ENCODE assay signal across 18 cellular contexts in genomic region chr17:81490599-81490992, GRCh38. TPM values are rescaled to one million over a fixed set of nuclear protein-coding genes. Genes with fewer than 3 reads are reported as not detected.
A peak's percentile ranks its signal among the peaks of the same experiment; 100 is the strongest.
DNase-seq lines count a peak whose midpoint lies in the region; ATAC-seq and TF ChIP-seq lines count a peak whose summit lies in the region.
"Had no signal": no experiment of that assay in that cellular context is flagged by ENCODE, and none has a peak within 500 bp of the region (broad histone marks: within the 10 kb centered on the region; RNA-seq: fewer than 3 reads in every experiment).

No MANE protein-coding gene starts in this region.

- no peaks in the 10 kb centered on the region for H4K20me1 ChIP-seq in BLaER1 treated with 17β-estradiol and CSF1 and Interleukin-3, amounts not matched to agents 10 nM and 100 nM

- H3K27ac Mint-ChIP-seq in activated CD4-positive, alpha-beta memory T cell treated with anti-CD3 and anti-CD28 coated beads for 36 hours, result no peak overlapping the region
- no peak overlapping the region for H3K27ac Mint-ChIP-seq in stimulated activated memory B cell treated with anti-CD40 and anti-IgM and Interleukin-4, amounts not matched to agents 10 μg/mL and 1 μg/mL and 100 μg/mL, for 72 hours
- H3K27ac Mint-ChIP-seq: H9 had no signal

- H3K79me1 ChIP-seq in neuronal stem cell (ENCODE audit: low read depth, low read length), result peaks cover 2% of the 10 kb centered on the region

- H3K4me1 Mint-ChIP-seq in activated CD4-positive, alpha-beta memory T cell treated with anti-CD3 and anti-CD28 coated beads for 36 hours (ENCODE audit: low read depth), result peaks cover 7% of the 10 kb centered on the region
- H3K4me1 Mint-ChIP-seq in stimulated activated memory B cell treated with anti-CD40 and anti-IgM and Interleukin-4, amounts not matched to agents 10 μg/mL and 1 μg/mL and 100 μg/mL, for 72 hours, result peaks cover 8% of the 10 kb centered on the region

- no peaks in the 10 kb centered on the region for H3K36me3 ChIP-seq in BLaER1 treated with 17β-estradiol and CSF1 and Interleukin-3, amounts not matched to agents 10 nM and 100 nM
- H3K36me3 ChIP-seq in Panc1 (ENCODE audit: control insufficient read depth, insufficient read depth, low read length) (no peaks in the 10 kb centered on the region; the same call in 1 of the 2 replicates), neuronal stem cell (replicated peaks in 1 of 2; ENCODE audit: control insufficient read depth in 2 of 2, insufficient read depth in 2 of 2, low read length in 2 of 2) (no peaks in the 10 kb centered on the region)

- peak overlapping the region; percentile 18 for H2BK15ac ChIP-seq in neuronal stem cell (ENCODE audit: low read length)

- H3K36me3 Mint-ChIP-seq in activated CD4-positive, alpha-beta memory T cell treated with anti-CD3 and anti-CD28 coated beads for 36 hours, result no peaks in the 10 kb centered on the region
- H3K36me3 Mint-ChIP-seq in stimulated activated memory B cell treated with anti-CD40 and anti-IgM and Interleukin-4, amounts not matched to agents 10 μg/mL and 1 μg/mL and 100 μg/mL, for 72 hours, result no peaks in the 10 kb centered on the region

- H3K4me3 ChIP-seq in BLaER1 treated with 17β-estradiol and CSF1 and Interleukin-3, amounts not matched to agents 10 nM and 100 nM, result no peak overlapping the region
- H3K4me3 ChIP-seq in Panc1 (ENCODE audit: low read depth in 2 of 2, low read length in 2 of 2) (no peak overlapping the region), neuronal stem cell (ENCODE audit: low read length in 2 of 2) (no peak overlapping the region)
- H3K4me3 ChIP-seq: K562 had no signal

- no CpG with 5 or more reads among the region's 7 CpGs for WGBS in neuronal stem cell (ENCODE audit: extremely low coverage in 2 of 2, insufficient read length in 2 of 2, insufficient replicate concordance in 1 of 2), 2 donors

- ATAC-seq in Panc1, result no peak
- no peak for ATAC-seq in stimulated activated memory B cell treated with anti-CD40 and anti-IgM and Interleukin-4, amounts not matched to agents 10 μg/mL and 1 μg/mL and 100 μg/mL, for 72 hours

- no peak for DNase-seq in Panc1 (ENCODE audit: low read depth, low spot score)
- DNase-seq in ecto neural progenitor cell (ENCODE audit: low spot score), result peak; percentile 50
- DNase-seq in neuronal stem cell (ENCODE audit: low spot score), result no peak
- DNase-seq in activated CD4-positive, alpha-beta memory T cell treated with anti-CD3 and anti-CD28 coated beads for 36 hours, result no peak
- no peak for DNase-seq in KBM-7
- DNase-seq in NCI-H128 (lab: John Stamatoyannopoulos, UW; ENCODE audit: unreplicated experiment), result no peak
- DNase-seq: AML-193, COR-L47, DMS 273 treated with DMSO at 0.1 percent for 48 hours, DND-41, H9, NCI-H1417 treated with DMSO at 0.1 percent for 48 hours, NCI-H1930, NCI-H226, RPMI8226 had no signal

- H2BK5ac ChIP-seq in neuronal stem cell (ENCODE audit: low read length), result no peak overlapping the region

- H3K4me3 Mint-ChIP-seq in activated CD4-positive, alpha-beta memory T cell treated with anti-CD3 and anti-CD28 coated beads for 36 hours, result no peak overlapping the region
- no peak overlapping the region for H3K4me3 Mint-ChIP-seq in stimulated activated memory B cell treated with anti-CD40 and anti-IgM and Interleukin-4, amounts not matched to agents 10 μg/mL and 1 μg/mL and 100 μg/mL, for 72 hours

- peak overlapping the region in 2 of 11 experiments; percentile 99 to 100; a peak in 2 of 22 replicates for H3K27ac ChIP-seq in BLaER1 treated with 17β-estradiol and CSF1 and Interleukin-3, amounts not matched to agents 10 nM and 100 nM
- 0 out of 2 replicates have a peak overlapping the region, but pooled peaks have one; percentile 41 for H3K27ac ChIP-seq in Panc1 (ENCODE audit: low read length)
- no peak overlapping the region for H3K27ac ChIP-seq in neuronal stem cell (replicated peaks; ENCODE audit: low read length)

- CTCF ChIA-PET in Panc1 (lab: Charles Lee), result no interaction called here
- CTCF ChIA-PET in activated CD4-positive, alpha-beta memory T cell treated with anti-CD3 and anti-CD28 coated beads for 36 hours (lab: Charles Lee), result interaction anchor here (1.3 kb wide), 1 partner anchor 17 kb away, joined by 3 read pairs; no protein-coding TSS in a partner anchor

- in situ Hi-C loops in Panc1 (cut with HindIII; ENCODE audit: low pct_unique_long_range_greater_than_20kb, low sequenced_read_pairs), result no loop called here
- in situ Hi-C loops in KBM-7 (cut with MboI; ENCODE audit: low pct_unique_long_range_greater_than_20kb, low sequenced_read_pairs), result no loop called here

- intact Hi-C loops in Panc1 (cut with micrococcal nuclease; ENCODE audit: unreplicated experiment), result no loop called here
- intact Hi-C loops in activated CD4-positive, alpha-beta memory T cell treated with anti-CD3 and anti-CD28 coated beads for 36 hours (cut with micrococcal nuclease), result no loop called here

- POLR2A ChIA-PET in Panc1 (lab: Charles Lee), result interaction anchor here (0.7 kb wide), 1 partner anchor 17 kb away, joined by 14 read pairs; no protein-coding TSS in a partner anchor
- POLR2A ChIA-PET in activated CD4-positive, alpha-beta memory T cell treated with anti-CD3 and anti-CD28 coated beads for 36 hours (lab: Charles Lee), result no interaction called here

- H2AK5ac ChIP-seq in neuronal stem cell (ENCODE audit: low read depth, low read length), result peak overlapping the region; percentile 64

- peak overlapping the region in 10 of 11 experiments; percentile 89 to 100 (median 98); a peak in 20 of 22 replicates for H3K4me2 ChIP-seq in BLaER1 treated with 17β-estradiol and CSF1 and Interleukin-3, amounts not matched to agents 10 nM and 100 nM
- no peak overlapping the region for H3K4me2 ChIP-seq in neuronal stem cell (ENCODE audit: insufficient read depth, low read length, poor library complexity, severe bottlenecking)

- no peaks in the 10 kb centered on the region for H3K9me3 ChIP-seq in BLaER1 treated with 17β-estradiol and CSF1 and Interleukin-3, amounts not matched to agents 10 nM and 100 nM (replicated peaks in 1 of 11)
- H3K9me3 ChIP-seq in Panc1 (ENCODE audit: control insufficient read depth, insufficient read depth, low read depth, low read length) (no peaks in the 10 kb centered on the region), neuronal stem cell (replicated peaks in 1 of 2; ENCODE audit: control insufficient read depth in 2 of 2, insufficient read depth in 1 of 2, low read depth in 1 of 2, low read length in 2 of 2) (no peaks in the 10 kb centered on the region)

- H3K27me3 ChIP-seq in BLaER1 treated with 17β-estradiol and CSF1 and Interleukin-3, amounts not matched to agents 10 nM and 100 nM, result peaks cover 0 to 20% (median 0%) of the 10 kb centered on the region in 11 experiments; a peak in 7 of 22 replicates
- H3K27me3 ChIP-seq in Panc1 (ENCODE audit: control insufficient read depth, insufficient read depth, low read length) (no peaks in the 10 kb centered on the region), neuronal stem cell (ENCODE audit: control insufficient read depth in 3 of 3, insufficient read depth in 3 of 3, low read depth in 1 of 3, low read length in 3 of 3) (peaks cover 0 to 2% (median 0%) of the 10 kb centered on the region in 3 experiments)

- BruUV-seq in Panc1 (replicated peaks; lab: Mats Ljungman, UMichigan), result no TSS peak

- H2BK12ac ChIP-seq in neuronal stem cell (ENCODE audit: low read length), result no peak overlapping the region

- H4K91ac ChIP-seq in neuronal stem cell (ENCODE audit: low read depth, low read length, poor library complexity), result no peak overlapping the region

- H4K8ac ChIP-seq in neuronal stem cell (ENCODE audit: low read depth, low read length), result no peak overlapping the region

- H3K18ac ChIP-seq in neuronal stem cell (ENCODE audit: low read length), result no peak overlapping the region

- peaks cover 59 to 86% (median 76%) of the 10 kb centered on the region in 10 experiments for H3K4me1 ChIP-seq in BLaER1 treated with 17β-estradiol and CSF1 and Interleukin-3, amounts not matched to agents 10 nM and 100 nM
- H3K4me1 ChIP-seq in Panc1 (ENCODE audit: control insufficient read depth, insufficient read depth, low read length), result peaks cover 31% of the 10 kb centered on the region
- peaks cover 20 to 38% of the 10 kb centered on the region in 2 donors for H3K4me1 ChIP-seq in neuronal stem cell (ENCODE audit: control insufficient read depth in 2 of 2, insufficient read depth in 1 of 2, low read depth in 1 of 2, low read length in 2 of 2)

- H3K4ac ChIP-seq in neuronal stem cell (ENCODE audit: low read length), result no peak overlapping the region

- H2BK120ac ChIP-seq in neuronal stem cell (ENCODE audit: low read depth, low read length), result no peak overlapping the region

- H3K9ac ChIP-seq in BLaER1 treated with 17β-estradiol and CSF1 and Interleukin-3, amounts not matched to agents 10 nM and 100 nM, result peak overlapping the region in 5 of 11 experiments; percentile 95 to 97 (median 95); a peak in 7 of 22 replicates
- no peak overlapping the region for H3K9ac ChIP-seq in neuronal stem cell (ENCODE audit: low read depth, low read length, poor library complexity)

- TF ChIP-seq CTCF in Panc1 (IDR thresholded peaks at IDR 0.05), result no peak

- H2AFZ ChIP-seq in neuronal stem cell (ENCODE audit: low read length), result no peak overlapping the region

- no peak overlapping the region for H3K14ac ChIP-seq in neuronal stem cell (ENCODE audit: low read length)

- peaks cover 4% of the 10 kb centered on the region for H3K27me3 Mint-ChIP-seq in activated CD4-positive, alpha-beta memory T cell treated with anti-CD3 and anti-CD28 coated beads for 36 hours
- peaks cover 75% of the 10 kb centered on the region for H3K27me3 Mint-ChIP-seq in stimulated activated memory B cell treated with anti-CD40 and anti-IgM and Interleukin-4, amounts not matched to agents 10 μg/mL and 1 μg/mL and 100 μg/mL, for 72 hours

- no peak overlapping the region for H3K23ac ChIP-seq in neuronal stem cell (ENCODE audit: low read depth, low read length, poor library complexity)

- no peaks in the 10 kb centered on the region for H3K9me3 Mint-ChIP-seq in activated CD4-positive, alpha-beta memory T cell treated with anti-CD3 and anti-CD28 coated beads for 36 hours
- no peaks in the 10 kb centered on the region for H3K9me3 Mint-ChIP-seq in stimulated activated memory B cell treated with anti-CD40 and anti-IgM and Interleukin-4, amounts not matched to agents 10 μg/mL and 1 μg/mL and 100 μg/mL, for 72 hours
- H3K9me3 Mint-ChIP-seq: H9 had no signal

RNA-seq across cellular contexts. Expression of gene ACTG1, which starts 22.0 kb away (rescaled TPM):
- 4,502 TPM for total RNA-seq in Panc1 (2021; ENCODE audit: unreplicated experiment)
- 6,760 TPM for polyA plus RNA-seq in Panc1 (2012; ENCODE audit: insufficient read length)
- 5,937 TPM for polyA plus RNA-seq in neuronal stem cell (2013, experiment 1 of 2)
- 5,622 TPM for polyA plus RNA-seq in neuronal stem cell (2013, experiment 2 of 2)
- total RNA-seq in activated CD4-positive, alpha-beta memory T cell treated with anti-CD3 and anti-CD28 coated beads for 36 hours, result 1,000 to 10,000 TPM; 3,773 to 3,928 TPM

RNA-seq across cellular contexts. Expression of gene FSCN2, which starts 37.6 kb away (rescaled TPM):
- 1.2 TPM for total RNA-seq in Panc1 (2021; ENCODE audit: unreplicated experiment)
- polyA plus RNA-seq in Panc1 (2012; ENCODE audit: insufficient read length), result 9.6 TPM
- polyA plus RNA-seq in neuronal stem cell (2013, experiment 1 of 2), result 0.20 TPM
- 0.25 TPM for polyA plus RNA-seq in neuronal stem cell (2013, experiment 2 of 2)
- under 1 TPM; 0.33 to 0.46 TPM for total RNA-seq in activated CD4-positive, alpha-beta memory T cell treated with anti-CD3 and anti-CD28 coated beads for 36 hours
- total RNA-seq: K562 had no signal
